In genomic region chr5:15762668-15763067, GRCh38 we compare ENCODE assay signal across 10 cellular contexts.
"Had no signal": no experiment of that assay in that cellular context is flagged by ENCODE, and none has a peak within 500 bp of the region (broad histone marks: within the 10 kb centered on the region; RNA-seq: fewer than 3 reads in every experiment).

No MANE protein-coding gene starts in this region.

- H3K27me3 Mint-ChIP-seq: IgD-negative memory B cell had no signal

- DNase-seq: GM23248, GOT3, H7, HFFc6, KBM-7 had no signal

- H3K9me3 Mint-ChIP-seq: HFFc6 had no signal

- H3K4me3 ChIP-seq: GM23248, HAP-1 had no signal

- H3K36me3 Mint-ChIP-seq: IgD-negative memory B cell had no signal

- H3K4me3 Mint-ChIP-seq: HFFc6, IgD-negative memory B cell had no signal

- ATAC-seq: HCT116, HepG2 had no signal

- H3K9ac ChIP-seq: GM23248 had no signal

- H3K27ac ChIP-seq: GM23248, HL-60 had no signal

- H2AFZ ChIP-seq: GM23248 had no signal

- H3K9me3 ChIP-seq: HAP-1 had no signal

- H3K4me1 Mint-ChIP-seq: IgD-negative memory B cell had no signal

- H3K27ac Mint-ChIP-seq: HFFc6, IgD-negative memory B cell had no signal

- H3K36me3 ChIP-seq: HAP-1 had no signal
